ENCODE assay signal across 24 cellular contexts in genomic region chr3:102034639-102035038, GRCh38.
DNase-seq lines count a peak whose midpoint lies in the region; ATAC-seq, FAIRE-seq and TF ChIP-seq lines count a peak whose summit lies in the region.
"Had no signal": no experiment of that assay in that cellular context is flagged by ENCODE, and none has a peak within 500 bp of the region (broad histone marks: within the 10 kb centered on the region; RNA-seq: fewer than 3 reads in every experiment).

No MANE protein-coding gene starts in this region.

- peaks cover 0 to 8% of the 10 kb centered on the region in 2 donors for H3K4me1 Mint-ChIP-seq in natural killer cell treated with Interleukin-12 subunit alpha and Interleukin-12 subunit beta and Interleukin-15 and Interleukin-18, amount 100 ng/mL, for 72 hours (ENCODE audit: low read depth in 2 of 2)
- H3K4me1 Mint-ChIP-seq: endodermal cell had no signal

- TF ChIP-seq POLR2A in GM12892 (IDR thresholded peaks at IDR 0.05; ENCODE audit: low read depth, low read length) = no peak

- peak; percentile 49 for ATAC-seq in GM19351 (IDR thresholded peaks at IDR 0.05; ENCODE audit: unreplicated experiment)
- peak; percentile 77 for ATAC-seq in HG02870 (IDR thresholded peaks at IDR 0.05; ENCODE audit: unreplicated experiment)
- ATAC-seq in HG03565 (IDR thresholded peaks at IDR 0.05; ENCODE audit: unreplicated experiment) = peak; percentile 60
- ATAC-seq in HG03135 (IDR thresholded peaks at IDR 0.05; ENCODE audit: unreplicated experiment) = no peak
- ATAC-seq in natural killer cell treated with Interleukin-12 subunit alpha and Interleukin-12 subunit beta and Interleukin-15 and Interleukin-18, amount 100 ng/mL, for 72 hours = no peak
- ATAC-seq: CD8-positive, alpha-beta T cell; HepG2; naive thymus-derived CD4-positive, alpha-beta T cell had no signal

- peaks cover 0 to 3% of the 10 kb centered on the region in 2 donors for H3K27me3 Mint-ChIP-seq in natural killer cell treated with Interleukin-12 subunit alpha and Interleukin-12 subunit beta and Interleukin-15 and Interleukin-18, amount 100 ng/mL, for 72 hours
- H3K27me3 Mint-ChIP-seq: memory B cell had no signal

- peaks cover 5% of the 10 kb centered on the region for H3K36me3 Mint-ChIP-seq in natural killer cell treated with Interleukin-12 subunit alpha and Interleukin-12 subunit beta and Interleukin-15 and Interleukin-18, amount 100 ng/mL, for 72 hours
- H3K36me3 Mint-ChIP-seq: CD8-positive, alpha-beta T cell; memory B cell had no signal

- H3K4me3 Mint-ChIP-seq in natural killer cell treated with Interleukin-12 subunit alpha and Interleukin-12 subunit beta and Interleukin-15 and Interleukin-18, amount 100 ng/mL, for 72 hours = no peak overlapping the region
- H3K4me3 Mint-ChIP-seq: CD8-positive, alpha-beta T cell; endodermal cell; memory B cell; naive thymus-derived CD4-positive, alpha-beta T cell; T-helper 2 cell treated with Interferon-gamma antibody and Interleukin-4, amounts not matched to agents 5 μg/mL and 100 μg/mL, for 36 hours had no signal

- no peaks in the 10 kb centered on the region for H3K9me3 Mint-ChIP-seq in natural killer cell treated with Interleukin-12 subunit alpha and Interleukin-12 subunit beta and Interleukin-15 and Interleukin-18, amount 100 ng/mL, for 72 hours
- H3K9me3 Mint-ChIP-seq: memory B cell had no signal

- DNase-seq in GM12892 (ENCODE audit: insufficient read length) (no peak), GM19238 (ENCODE audit: insufficient read length, low spot score) (no peak), NCI-H2029 (lab: John Stamatoyannopoulos, UW) (no peak)
- DNase-seq in natural killer cell treated with Interleukin-12 subunit alpha and Interleukin-12 subunit beta and Interleukin-15 and Interleukin-18, amount 100 ng/mL, for 72 hours (ENCODE audit: low spot score) = no peak
- DNase-seq: activated CD4-positive, alpha-beta T cell treated with anti-CD3 and anti-CD28 coated beads for 1 hour; activated CD8-positive, alpha-beta memory T cell treated with anti-CD3 and anti-CD28 coated beads, Interleukin-2, amount 50 U/mL, for 4 hours; activated naive CD4-positive, alpha-beta T cell; CD8-positive, alpha-beta T cell; DMS79 treated with DMSO at 0.1 percent for 48 hours; endodermal cell; hippocampal formation; kidney glomerular epithelial cell; naive thymus-derived CD4-positive, alpha-beta T cell; NCI-H1694; stimulated activated CD4-positive, alpha-beta T cell treated with anti-CD3 and anti-CD28 coated beads, Interleukin-4, amount 100 ng/mL, for 4 hours; stimulated activated CD8-positive, alpha-beta memory T cell treated with anti-CD3 and anti-CD28 coated beads, Interleukin-4, amount 100 ng/mL, for 48 hours; testis had no signal

- peak; percentile 66 for FAIRE-seq in GM12892 (lab: Jason Lieb, UNC)
- FAIRE-seq: HepG2 had no signal

- no peak overlapping the region for H3K27ac Mint-ChIP-seq in natural killer cell treated with Interleukin-12 subunit alpha and Interleukin-12 subunit beta and Interleukin-15 and Interleukin-18, amount 100 ng/mL, for 72 hours
- H3K27ac Mint-ChIP-seq: CD8-positive, alpha-beta T cell; endodermal cell; memory B cell; naive thymus-derived CD4-positive, alpha-beta T cell; T-helper 2 cell treated with Interferon-gamma antibody and Interleukin-4, amounts not matched to agents 5 μg/mL and 100 μg/mL, for 36 hours had no signal

Comparison
In these comparisons a context has a peak if more than half of its experiments do, and no peak if none do; other contexts are left out.
1. ATAC-seq: peak in GM19351 (single experiment), HG02870 (single experiment) and HG03565 (single experiment); none in HG03135 (single experiment) and natural killer cell treated with Interleukin-12 subunit alpha and Interleukin-12 subunit beta and Interleukin-15 and Interleukin-18, amount 100 ng/mL, for 72 hours (0 of 2).